In the genomic region with DNA sequence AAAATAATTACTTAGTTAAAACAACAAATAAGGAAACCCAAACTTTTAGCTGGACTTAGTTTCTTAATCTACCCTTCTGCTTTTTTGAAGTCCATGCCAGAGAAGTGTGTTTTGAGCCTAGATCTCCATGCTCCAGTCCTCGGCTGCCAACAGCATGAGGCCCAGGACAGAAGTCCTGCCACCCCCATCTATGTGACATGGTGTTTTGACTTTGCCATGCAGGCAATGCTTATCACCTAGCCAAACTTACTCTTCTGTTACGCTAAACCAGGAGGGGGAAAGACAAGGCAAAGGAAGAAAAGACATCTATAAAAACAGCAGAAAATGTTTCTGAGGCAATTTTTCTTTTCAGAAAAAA, we compare ENCODE assay signal across 1 cellular context.
TF ChIP-seq lines count a peak whose summit lies in the region.

No MANE protein-coding gene starts in this region.

TF ChIP-seq in HepG2, 621 proteins besides CTCF, POLR2A, EP300 and RAD21 (continued from another document and continues in another):
- TF ChIP-seq, protein P1, sequence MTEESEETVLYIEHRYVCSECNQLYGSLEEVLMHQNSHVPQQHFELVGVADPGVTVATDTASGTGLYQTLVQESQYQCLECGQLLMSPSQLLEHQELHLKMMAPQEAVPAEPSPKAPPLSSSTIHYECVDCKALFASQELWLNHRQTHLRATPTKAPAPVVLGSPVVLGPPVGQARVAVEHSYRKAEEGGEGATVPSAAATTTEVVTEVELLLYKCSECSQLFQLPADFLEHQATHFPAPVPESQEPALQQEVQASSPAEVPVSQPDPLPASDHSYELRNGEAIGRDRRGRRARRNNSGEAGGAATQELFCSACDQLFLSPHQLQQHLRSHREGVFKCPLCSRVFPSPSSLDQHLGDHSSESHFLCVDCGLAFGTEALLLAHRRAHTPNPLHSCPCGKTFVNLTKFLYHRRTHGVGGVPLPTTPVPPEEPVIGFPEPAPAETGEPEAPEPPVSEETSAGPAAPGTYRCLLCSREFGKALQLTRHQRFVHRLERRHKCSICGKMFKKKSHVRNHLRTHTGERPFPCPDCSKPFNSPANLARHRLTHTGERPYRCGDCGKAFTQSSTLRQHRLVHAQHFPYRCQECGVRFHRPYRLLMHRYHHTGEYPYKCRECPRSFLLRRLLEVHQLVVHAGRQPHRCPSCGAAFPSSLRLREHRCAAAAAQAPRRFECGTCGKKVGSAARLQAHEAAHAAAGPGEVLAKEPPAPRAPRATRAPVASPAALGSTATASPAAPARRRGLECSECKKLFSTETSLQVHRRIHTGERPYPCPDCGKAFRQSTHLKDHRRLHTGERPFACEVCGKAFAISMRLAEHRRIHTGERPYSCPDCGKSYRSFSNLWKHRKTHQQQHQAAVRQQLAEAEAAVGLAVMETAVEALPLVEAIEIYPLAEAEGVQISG (CRISPR knock-in tag; IDR thresholded peaks at IDR 0.05): no peak
- TF ChIP-seq, protein P2, sequence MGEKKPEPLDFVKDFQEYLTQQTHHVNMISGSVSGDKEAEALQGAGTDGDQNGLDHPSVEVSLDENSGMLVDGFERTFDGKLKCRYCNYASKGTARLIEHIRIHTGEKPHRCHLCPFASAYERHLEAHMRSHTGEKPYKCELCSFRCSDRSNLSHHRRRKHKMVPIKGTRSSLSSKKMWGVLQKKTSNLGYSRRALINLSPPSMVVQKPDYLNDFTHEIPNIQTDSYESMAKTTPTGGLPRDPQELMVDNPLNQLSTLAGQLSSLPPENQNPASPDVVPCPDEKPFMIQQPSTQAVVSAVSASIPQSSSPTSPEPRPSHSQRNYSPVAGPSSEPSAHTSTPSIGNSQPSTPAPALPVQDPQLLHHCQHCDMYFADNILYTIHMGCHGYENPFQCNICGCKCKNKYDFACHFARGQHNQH (CRISPR knock-in tag; IDR thresholded peaks at IDR 0.05): no peak
- TF ChIP-seq NCOA2 (CRISPR knock-in tag; IDR thresholded peaks at IDR 0.05): no peak
- TF ChIP-seq MAFK (conservative IDR thresholded peaks at IDR 0.05 in 1 of 2, IDR thresholded peaks at IDR 0.05 in 1 of 2; ENCODE audit: low read length in 2 of 2): no peak
- no peak for TF ChIP-seq JUNB (CRISPR knock-in tag; IDR thresholded peaks at IDR 0.05; ENCODE audit: borderline replicate concordance)
- no peak for TF ChIP-seq ZBTB8A (CRISPR knock-in tag; IDR thresholded peaks at IDR 0.05; ENCODE audit: borderline replicate concordance, low read depth)
- TF ChIP-seq SETDB1 (CRISPR knock-in tag; IDR thresholded peaks at IDR 0.05; ENCODE audit: borderline replicate concordance): no peak
- TF ChIP-seq NCOA1 (CRISPR knock-in tag; IDR thresholded peaks at IDR 0.05): 0 out of 2 replicates have a peak, but pooled peaks have one; percentile 2
- TF ChIP-seq, protein P3, sequence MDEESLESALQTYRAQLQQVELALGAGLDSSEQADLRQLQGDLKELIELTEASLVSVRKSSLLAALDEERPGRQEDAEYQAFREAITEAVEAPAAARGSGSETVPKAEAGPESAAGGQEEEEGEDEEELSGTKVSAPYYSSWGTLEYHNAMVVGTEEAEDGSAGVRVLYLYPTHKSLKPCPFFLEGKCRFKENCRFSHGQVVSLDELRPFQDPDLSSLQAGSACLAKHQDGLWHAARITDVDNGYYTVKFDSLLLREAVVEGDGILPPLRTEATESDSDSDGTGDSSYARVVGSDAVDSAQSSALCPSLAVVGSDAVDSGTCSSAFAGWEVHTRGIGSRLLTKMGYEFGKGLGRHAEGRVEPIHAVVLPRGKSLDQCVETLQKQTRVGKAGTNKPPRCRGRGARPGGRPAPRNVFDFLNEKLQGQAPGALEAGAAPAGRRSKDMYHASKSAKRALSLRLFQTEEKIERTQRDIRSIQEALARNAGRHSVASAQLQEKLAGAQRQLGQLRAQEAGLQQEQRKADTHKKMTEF (CRISPR knock-in tag; IDR thresholded peaks at IDR 0.05): no peak
- TF ChIP-seq, protein P4, sequence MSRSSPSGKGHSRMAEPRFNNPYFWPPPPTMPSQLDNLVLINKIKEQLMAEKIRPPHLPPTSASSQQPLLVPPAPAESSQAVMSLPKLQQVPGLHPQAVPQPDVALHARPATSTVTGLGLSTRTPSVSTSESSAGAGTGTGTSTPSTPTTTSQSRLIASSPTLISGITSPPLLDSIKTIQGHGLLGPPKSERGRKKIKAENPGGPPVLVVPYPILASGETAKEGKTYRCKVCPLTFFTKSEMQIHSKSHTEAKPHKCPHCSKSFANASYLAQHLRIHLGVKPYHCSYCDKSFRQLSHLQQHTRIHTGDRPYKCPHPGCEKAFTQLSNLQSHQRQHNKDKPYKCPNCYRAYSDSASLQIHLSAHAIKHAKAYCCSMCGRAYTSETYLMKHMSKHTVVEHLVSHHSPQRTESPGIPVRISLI (CRISPR knock-in tag; IDR thresholded peaks at IDR 0.05; ENCODE audit: borderline replicate concordance): no peak
- no peak for TF ChIP-seq ZNF768 (CRISPR knock-in tag; IDR thresholded peaks at IDR 0.05)
- TF ChIP-seq, protein P5, sequence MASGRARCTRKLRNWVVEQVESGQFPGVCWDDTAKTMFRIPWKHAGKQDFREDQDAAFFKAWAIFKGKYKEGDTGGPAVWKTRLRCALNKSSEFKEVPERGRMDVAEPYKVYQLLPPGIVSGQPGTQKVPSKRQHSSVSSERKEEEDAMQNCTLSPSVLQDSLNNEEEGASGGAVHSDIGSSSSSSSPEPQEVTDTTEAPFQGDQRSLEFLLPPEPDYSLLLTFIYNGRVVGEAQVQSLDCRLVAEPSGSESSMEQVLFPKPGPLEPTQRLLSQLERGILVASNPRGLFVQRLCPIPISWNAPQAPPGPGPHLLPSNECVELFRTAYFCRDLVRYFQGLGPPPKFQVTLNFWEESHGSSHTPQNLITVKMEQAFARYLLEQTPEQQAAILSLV (CRISPR knock-in tag; IDR thresholded peaks at IDR 0.05; ENCODE audit: borderline replicate concordance): no peak
- TF ChIP-seq TGIF2 (CRISPR knock-in tag; IDR thresholded peaks at IDR 0.05): 0 out of 2 replicates have a peak, but pooled peaks have one; percentile 65
- TF ChIP-seq CHD2 (IDR thresholded peaks at IDR 0.05; ENCODE audit: low read depth, low read length): no peak
- TF ChIP-seq, protein P6, sequence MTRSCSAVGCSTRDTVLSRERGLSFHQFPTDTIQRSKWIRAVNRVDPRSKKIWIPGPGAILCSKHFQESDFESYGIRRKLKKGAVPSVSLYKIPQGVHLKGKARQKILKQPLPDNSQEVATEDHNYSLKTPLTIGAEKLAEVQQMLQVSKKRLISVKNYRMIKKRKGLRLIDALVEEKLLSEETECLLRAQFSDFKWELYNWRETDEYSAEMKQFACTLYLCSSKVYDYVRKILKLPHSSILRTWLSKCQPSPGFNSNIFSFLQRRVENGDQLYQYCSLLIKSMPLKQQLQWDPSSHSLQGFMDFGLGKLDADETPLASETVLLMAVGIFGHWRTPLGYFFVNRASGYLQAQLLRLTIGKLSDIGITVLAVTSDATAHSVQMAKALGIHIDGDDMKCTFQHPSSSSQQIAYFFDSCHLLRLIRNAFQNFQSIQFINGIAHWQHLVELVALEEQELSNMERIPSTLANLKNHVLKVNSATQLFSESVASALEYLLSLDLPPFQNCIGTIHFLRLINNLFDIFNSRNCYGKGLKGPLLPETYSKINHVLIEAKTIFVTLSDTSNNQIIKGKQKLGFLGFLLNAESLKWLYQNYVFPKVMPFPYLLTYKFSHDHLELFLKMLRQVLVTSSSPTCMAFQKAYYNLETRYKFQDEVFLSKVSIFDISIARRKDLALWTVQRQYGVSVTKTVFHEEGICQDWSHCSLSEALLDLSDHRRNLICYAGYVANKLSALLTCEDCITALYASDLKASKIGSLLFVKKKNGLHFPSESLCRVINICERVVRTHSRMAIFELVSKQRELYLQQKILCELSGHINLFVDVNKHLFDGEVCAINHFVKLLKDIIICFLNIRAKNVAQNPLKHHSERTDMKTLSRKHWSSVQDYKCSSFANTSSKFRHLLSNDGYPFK (CRISPR knock-in tag; IDR thresholded peaks at IDR 0.05; ENCODE audit: borderline replicate concordance): no peak
- no peak for TF ChIP-seq HOXA7 (CRISPR knock-in tag; IDR thresholded peaks at IDR 0.05)
- TF ChIP-seq ZIK1 (CRISPR knock-in tag; IDR thresholded peaks at IDR 0.05; ENCODE audit: borderline replicate concordance, low read depth): no peak
- TF ChIP-seq, protein P7, sequence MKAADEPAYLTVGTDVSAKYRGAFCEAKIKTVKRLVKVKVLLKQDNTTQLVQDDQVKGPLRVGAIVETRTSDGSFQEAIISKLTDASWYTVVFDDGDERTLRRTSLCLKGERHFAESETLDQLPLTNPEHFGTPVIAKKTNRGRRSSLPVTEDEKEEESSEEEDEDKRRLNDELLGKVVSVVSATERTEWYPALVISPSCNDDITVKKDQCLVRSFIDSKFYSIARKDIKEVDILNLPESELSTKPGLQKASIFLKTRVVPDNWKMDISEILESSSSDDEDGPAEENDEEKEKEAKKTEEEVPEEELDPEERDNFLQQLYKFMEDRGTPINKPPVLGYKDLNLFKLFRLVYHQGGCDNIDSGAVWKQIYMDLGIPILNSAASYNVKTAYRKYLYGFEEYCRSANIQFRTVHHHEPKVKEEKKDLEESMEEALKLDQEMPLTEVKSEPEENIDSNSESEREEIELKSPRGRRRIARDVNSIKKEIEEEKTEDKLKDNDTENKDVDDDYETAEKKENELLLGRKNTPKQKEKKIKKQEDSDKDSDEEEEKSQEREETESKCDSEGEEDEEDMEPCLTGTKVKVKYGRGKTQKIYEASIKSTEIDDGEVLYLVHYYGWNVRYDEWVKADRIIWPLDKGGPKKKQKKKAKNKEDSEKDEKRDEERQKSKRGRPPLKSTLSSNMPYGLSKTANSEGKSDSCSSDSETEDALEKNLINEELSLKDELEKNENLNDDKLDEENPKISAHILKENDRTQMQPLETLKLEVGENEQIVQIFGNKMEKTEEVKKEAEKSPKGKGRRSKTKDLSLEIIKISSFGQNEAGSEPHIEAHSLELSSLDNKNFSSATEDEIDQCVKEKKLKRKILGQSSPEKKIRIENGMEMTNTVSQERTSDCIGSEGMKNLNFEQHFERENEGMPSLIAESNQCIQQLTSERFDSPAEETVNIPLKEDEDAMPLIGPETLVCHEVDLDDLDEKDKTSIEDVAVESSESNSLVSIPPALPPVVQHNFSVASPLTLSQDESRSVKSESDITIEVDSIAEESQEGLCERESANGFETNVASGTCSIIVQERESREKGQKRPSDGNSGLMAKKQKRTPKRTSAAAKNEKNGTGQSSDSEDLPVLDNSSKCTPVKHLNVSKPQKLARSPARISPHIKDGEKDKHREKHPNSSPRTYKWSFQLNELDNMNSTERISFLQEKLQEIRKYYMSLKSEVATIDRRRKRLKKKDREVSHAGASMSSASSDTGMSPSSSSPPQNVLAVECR (CRISPR knock-in tag; IDR thresholded peaks at IDR 0.05; ENCODE audit: borderline replicate concordance): no peak; the same call in 1 of the 2 replicates
- no peak for TF ChIP-seq PCBP2 (optimal IDR thresholded peaks at IDR 0.05; ENCODE audit: low read depth, low read length, poor library complexity, severe bottlenecking)
- no peak for TF ChIP-seq ZNF160 (CRISPR knock-in tag; IDR thresholded peaks at IDR 0.05)
- TF ChIP-seq, protein P8, sequence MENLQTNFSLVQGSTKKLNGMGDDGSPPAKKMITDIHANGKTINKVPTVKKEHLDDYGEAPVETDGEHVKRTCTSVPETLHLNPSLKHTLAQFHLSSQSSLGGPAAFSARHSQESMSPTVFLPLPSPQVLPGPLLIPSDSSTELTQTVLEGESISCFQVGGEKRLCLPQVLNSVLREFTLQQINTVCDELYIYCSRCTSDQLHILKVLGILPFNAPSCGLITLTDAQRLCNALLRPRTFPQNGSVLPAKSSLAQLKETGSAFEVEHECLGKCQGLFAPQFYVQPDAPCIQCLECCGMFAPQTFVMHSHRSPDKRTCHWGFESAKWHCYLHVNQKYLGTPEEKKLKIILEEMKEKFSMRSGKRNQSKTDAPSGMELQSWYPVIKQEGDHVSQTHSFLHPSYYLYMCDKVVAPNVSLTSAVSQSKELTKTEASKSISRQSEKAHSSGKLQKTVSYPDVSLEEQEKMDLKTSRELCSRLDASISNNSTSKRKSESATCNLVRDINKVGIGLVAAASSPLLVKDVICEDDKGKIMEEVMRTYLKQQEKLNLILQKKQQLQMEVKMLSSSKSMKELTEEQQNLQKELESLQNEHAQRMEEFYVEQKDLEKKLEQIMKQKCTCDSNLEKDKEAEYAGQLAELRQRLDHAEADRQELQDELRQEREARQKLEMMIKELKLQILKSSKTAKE (CRISPR knock-in tag; IDR thresholded peaks at IDR 0.05; ENCODE audit: borderline replicate concordance): no peak
- no peak for TF ChIP-seq KLF9 (CRISPR knock-in tag; IDR thresholded peaks at IDR 0.05; ENCODE audit: low read depth)
- TF ChIP-seq, protein P9, sequence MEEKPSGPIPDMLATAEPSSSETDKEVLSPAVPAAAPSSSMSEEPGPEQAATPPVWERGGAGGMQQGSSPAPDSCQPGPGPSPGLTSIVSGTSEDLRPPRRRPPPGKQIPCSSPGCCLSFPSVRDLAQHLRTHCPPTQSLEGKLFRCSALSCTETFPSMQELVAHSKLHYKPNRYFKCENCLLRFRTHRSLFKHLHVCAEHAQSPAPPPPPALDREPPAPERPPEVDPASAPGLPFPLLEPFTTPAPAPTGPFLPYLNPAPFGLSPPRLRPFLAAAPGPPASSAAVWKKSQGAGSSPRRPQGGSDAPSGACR (CRISPR knock-in tag; IDR thresholded peaks at IDR 0.05): no peak
- no peak for TF ChIP-seq HES4 (CRISPR knock-in tag; IDR thresholded peaks at IDR 0.05; ENCODE audit: borderline replicate concordance)
- TF ChIP-seq ZNF614 (CRISPR knock-in tag; IDR thresholded peaks at IDR 0.05; ENCODE audit: borderline replicate concordance): no peak
- no peak for TF ChIP-seq NKX3-1 (CRISPR knock-in tag; IDR thresholded peaks at IDR 0.05)
- 0 out of 2 replicates have a peak, but pooled peaks have one; percentile 35 for TF ChIP-seq ZNF547 (CRISPR knock-in tag; IDR thresholded peaks at IDR 0.05)
- TF ChIP-seq KMT2B (CRISPR knock-in tag; IDR thresholded peaks at IDR 0.05): no peak
- no peak for TF ChIP-seq ZNF335 (CRISPR knock-in tag; IDR thresholded peaks at IDR 0.05)
- TF ChIP-seq MYC (CRISPR knock-in tag; IDR thresholded peaks at IDR 0.05; ENCODE audit: borderline replicate concordance): peak; percentile 55; the same call in 1 of the 2 replicates
- TF ChIP-seq, protein P10, sequence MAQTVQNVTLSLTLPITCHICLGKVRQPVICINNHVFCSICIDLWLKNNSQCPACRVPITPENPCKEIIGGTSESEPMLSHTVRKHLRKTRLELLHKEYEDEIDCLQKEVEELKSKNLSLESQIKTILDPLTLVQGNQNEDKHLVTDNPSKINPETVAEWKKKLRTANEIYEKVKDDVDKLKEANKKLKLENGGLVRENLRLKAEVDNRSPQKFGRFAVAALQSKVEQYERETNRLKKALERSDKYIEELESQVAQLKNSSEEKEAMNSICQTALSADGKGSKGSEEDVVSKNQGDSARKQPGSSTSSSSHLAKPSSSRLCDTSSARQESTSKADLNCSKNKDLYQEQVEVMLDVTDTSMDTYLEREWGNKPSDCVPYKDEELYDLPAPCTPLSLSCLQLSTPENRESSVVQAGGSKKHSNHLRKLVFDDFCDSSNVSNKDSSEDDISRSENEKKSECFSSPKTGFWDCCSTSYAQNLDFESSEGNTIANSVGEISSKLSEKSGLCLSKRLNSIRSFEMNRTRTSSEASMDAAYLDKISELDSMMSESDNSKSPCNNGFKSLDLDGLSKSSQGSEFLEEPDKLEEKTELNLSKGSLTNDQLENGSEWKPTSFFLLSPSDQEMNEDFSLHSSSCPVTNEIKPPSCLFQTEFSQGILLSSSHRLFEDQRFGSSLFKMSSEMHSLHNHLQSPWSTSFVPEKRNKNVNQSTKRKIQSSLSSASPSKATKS (CRISPR knock-in tag; IDR thresholded peaks at IDR 0.05): no peak
- TF ChIP-seq ELF1 (CRISPR knock-in tag; IDR thresholded peaks at IDR 0.05): no peak
- 0 out of 2 replicates have a peak, but pooled peaks have one; percentile 47 for TF ChIP-seq ZNF12 (CRISPR knock-in tag; IDR thresholded peaks at IDR 0.05)
- TF ChIP-seq ZNF850 (CRISPR knock-in tag; conservative IDR thresholded peaks at IDR 0.05): no peak
